ENCODE assay signal across 12 cellular contexts in genomic region chr10:18455086-18455884, GRCh38.
"Had no signal": no experiment of that assay in that cellular context is flagged by ENCODE, and none has a peak within 500 bp of the region (broad histone marks: within the 10 kb centered on the region; RNA-seq: fewer than 3 reads in every experiment).

No MANE protein-coding gene starts in this region.

- H3K27me3 ChIP-seq: gastroesophageal sphincter, suprapubic skin had no signal

- DNase-seq: activated CD4-positive, alpha-beta T cell treated with anti-CD3 and anti-CD28 coated beads, Interleukin-2, amount 10 ng/mL, durations not matched to agents 24 days and 14 days; activated naive CD4-positive, alpha-beta T cell treated with anti-CD3 and anti-CD28 coated beads, Interleukin-2, amount 10 ng/mL, durations not matched to agents 7 days and 5 days; cortex of kidney; effector CD8-positive, alpha-beta T cell; hippocampal formation; occipital lobe; stimulated activated CD4-positive, alpha-beta T cell treated with anti-CD3 and anti-CD28 coated beads, Interleukin-2, amount 100 ng/mL, for 48 hours; stimulated activated CD8-positive, alpha-beta memory T cell treated with anti-CD3 and anti-CD28 coated beads, Interleukin-4, amount 100 ng/mL, for 48 hours; stimulated activated naive CD8-positive, alpha-beta T cell treated with anti-CD3 and anti-CD28 coated beads, Interleukin-15, Interleukin-2, amounts not matched to agents 100 U/mL and 50 U/mL, for 24 hours had no signal

- H3K9me3 ChIP-seq: gastroesophageal sphincter, suprapubic skin had no signal

- H3K4me3 ChIP-seq: gastroesophageal sphincter, suprapubic skin had no signal

- H3K36me3 ChIP-seq: gastroesophageal sphincter, suprapubic skin had no signal

- ATAC-seq: gastroesophageal sphincter; stimulated activated naive CD8-positive, alpha-beta T cell treated with anti-CD3 and anti-CD28 coated beads, Interleukin-15, Interleukin-2, amounts not matched to agents 100 U/mL and 50 U/mL, for 24 hours; WTC11 had no signal

- H3K4me1 ChIP-seq: suprapubic skin had no signal

- H3K27ac ChIP-seq: gastroesophageal sphincter, suprapubic skin had no signal
